In genomic region chr20:37285664-37286374, GRCh38 we compare ENCODE assay signal across 25 cellular contexts. TPM values are rescaled to one million over a fixed set of nuclear protein-coding genes. Genes with fewer than 3 reads are reported as not detected.
"Had no signal": no experiment of that assay in that cellular context is flagged by ENCODE, and none has a peak within 500 bp of the region (broad histone marks: within the 10 kb centered on the region; RNA-seq: fewer than 3 reads in every experiment).

No MANE protein-coding gene starts in this region.

- H3K4me3 Mint-ChIP-seq: activated CD4-positive, alpha-beta T cell treated with anti-CD3 and anti-CD28 coated beads, Interleukin-2, amount 10 ng/mL, durations not matched to agents 24 days and 14 days; activated CD8-positive, alpha-beta T cell treated with anti-CD3 and anti-CD28 coated beads for 36 hours; activated naive CD4-positive, alpha-beta T cell treated with anti-CD3 and anti-CD28 coated beads for 36 hours; stimulated activated memory B cell treated with anti-CD40 and anti-IgM and Interleukin-4, amounts not matched to agents 10 μg/mL and 1 μg/mL and 100 μg/mL, for 72 hours; T-cell had no signal

- H3K36me3 Mint-ChIP-seq: brain; stimulated activated memory B cell treated with anti-CD40 and anti-IgM and Interleukin-4, amounts not matched to agents 10 μg/mL and 1 μg/mL and 100 μg/mL, for 72 hours; T-cell had no signal

- H3K36me3 ChIP-seq: colonic mucosa, left ventricle myocardium inferior, thoracic aorta had no signal

- H3K9me3 ChIP-seq: colonic mucosa, left ventricle myocardium inferior, psoas muscle, thoracic aorta had no signal

- H3K9me3 Mint-ChIP-seq: activated CD4-positive, alpha-beta T cell treated with anti-CD3 and anti-CD28 coated beads, Interleukin-2, amount 10 ng/mL, durations not matched to agents 24 days and 14 days; activated CD8-positive, alpha-beta T cell treated with anti-CD3 and anti-CD28 coated beads for 36 hours; activated naive CD4-positive, alpha-beta T cell treated with anti-CD3 and anti-CD28 coated beads for 36 hours; activated T-helper 2 cell treated with anti-CD3 and anti-CD28 coated beads, Interferon-gamma antibody, Interleukin-2, Interleukin-4, amounts not matched to agents 10 μg/mL and 5 μg/mL and 100 μg/mL, durations not matched to agents 14 hours and 24 hours and 36 hours; stimulated activated memory B cell treated with anti-CD40 and anti-IgM and Interleukin-4, amounts not matched to agents 10 μg/mL and 1 μg/mL and 100 μg/mL, for 72 hours; T-cell had no signal

- H3K4me2 ChIP-seq: smooth muscle cell had no signal

- H3K27ac ChIP-seq: colonic mucosa, foreskin keratinocyte, left ventricle myocardium inferior, psoas muscle, thoracic aorta had no signal

- ATAC-seq: activated CD8-positive, alpha-beta T cell treated with anti-CD3 and anti-CD28 coated beads for 36 hours; foreskin keratinocyte; psoas muscle; right cardiac atrium; stimulated activated memory B cell treated with anti-CD40 and anti-IgM and Interleukin-4, amounts not matched to agents 10 μg/mL and 1 μg/mL and 100 μg/mL, for 72 hours; T-cell had no signal

- H3K4me1 ChIP-seq: colonic mucosa had no signal

- H3K27me3 Mint-ChIP-seq: stimulated activated memory B cell treated with anti-CD40 and anti-IgM and Interleukin-4, amounts not matched to agents 10 μg/mL and 1 μg/mL and 100 μg/mL, for 72 hours had no signal

- H3K27ac Mint-ChIP-seq: activated CD4-positive, alpha-beta T cell treated with anti-CD3 and anti-CD28 coated beads, Interleukin-2, amount 10 ng/mL, durations not matched to agents 24 days and 14 days; activated CD8-positive, alpha-beta T cell treated with anti-CD3 and anti-CD28 coated beads for 36 hours; activated naive CD4-positive, alpha-beta T cell treated with anti-CD3 and anti-CD28 coated beads for 36 hours; activated T-helper 2 cell treated with anti-CD3 and anti-CD28 coated beads, Interferon-gamma antibody, Interleukin-2, Interleukin-4, amounts not matched to agents 10 μg/mL and 5 μg/mL and 100 μg/mL, durations not matched to agents 14 hours and 24 hours and 36 hours; T-cell had no signal

- H3K4me3 ChIP-seq: colonic mucosa, left ventricle myocardium inferior, psoas muscle, smooth muscle cell, thoracic aorta had no signal

- DNase-seq: activated CD4-positive, alpha-beta T cell treated with anti-CD3 and anti-CD28 coated beads, Interleukin-2, amount 10 ng/mL, durations not matched to agents 24 days and 14 days; activated CD8-positive, alpha-beta T cell treated with anti-CD3 and anti-CD28 coated beads for 36 hours; activated naive CD4-positive, alpha-beta T cell treated with anti-CD3 and anti-CD28 coated beads for 36 hours; activated T-cell treated with anti-CD3 and anti-CD28 coated beads, Interleukin-2, amount 50 U/mL, for 1 hour; central memory CD4-positive, alpha-beta T cell; colonic mucosa; foreskin keratinocyte; glutamatergic neuron; left ventricle myocardium inferior; psoas muscle; right cardiac atrium; stimulated activated CD4-positive, alpha-beta T cell treated with anti-CD3 and anti-CD28 coated beads, Interleukin-4, amount 100 ng/mL, for 4 hours; T-cell had no signal

- H3K4me1 Mint-ChIP-seq: stimulated activated memory B cell treated with anti-CD40 and anti-IgM and Interleukin-4, amounts not matched to agents 10 μg/mL and 1 μg/mL and 100 μg/mL, for 72 hours had no signal

- H3K27me3 ChIP-seq: colonic mucosa, foreskin keratinocyte had no signal

RNA-seq across cellular contexts. Expression of gene GHRH, which starts 24.2 kb away (rescaled TPM):
- total RNA-seq: activated CD4-positive, alpha-beta T cell treated with anti-CD3 and anti-CD28 coated beads, Interleukin-2, amount 10 ng/mL, durations not matched to agents 24 days and 14 days; activated CD8-positive, alpha-beta T cell treated with anti-CD3 and anti-CD28 coated beads for 36 hours; activated naive CD4-positive, alpha-beta T cell treated with anti-CD3 and anti-CD28 coated beads for 36 hours; activated T-helper 2 cell treated with anti-CD3 and anti-CD28 coated beads, Interferon-gamma antibody, Interleukin-2, Interleukin-4, amounts not matched to agents 10 μg/mL and 5 μg/mL and 100 μg/mL, durations not matched to agents 14 hours and 24 hours and 36 hours; colonic mucosa; epithelial cell of proximal tubule; fibroblast of lung; foreskin keratinocyte; kidney epithelial cell; myocyte; osteoblast; psoas muscle; smooth muscle cell; T-cell; thoracic aorta; ureter had no signal
- polyA plus RNA-seq: fibroblast of lung, foreskin keratinocyte, neural cell, psoas muscle, smooth muscle cell had no signal
